8 cellular contexts compared by ENCODE assay signal in genomic region chr3:72082121-72082715, GRCh38.
DNase-seq lines count a peak whose midpoint lies in the region; ATAC-seq and TF ChIP-seq lines count a peak whose summit lies in the region.

No MANE protein-coding gene starts in this region.

- H3K9me3 Mint-ChIP-seq in CD14-positive monocyte: peaks cover 0 to 1% (median 0%) of the 10 kb centered on the region in 7 donors

- H3K27ac Mint-ChIP-seq in CD14-positive monocyte: peak overlapping the region; percentile 95 to 99 (median 99)

- WGBS in aorta, 2 donors: 36 to 43% methylated on average over 8 of the region's 8 CpGs

- peaks cover 0 to 10% of the 10 kb centered on the region in 2 donors for H3K4me1 ChIP-seq in aorta (ENCODE audit: control insufficient read depth in 1 of 2, insufficient read depth in 2 of 2, low read length in 2 of 2)

- peak overlapping the region; percentile 46 to 67 for H3K4me3 Mint-ChIP-seq in CD14-positive monocyte

- no peak for TF ChIP-seq CTCF in CD14-positive monocyte (IDR thresholded peaks at IDR 0.05)
- no peak for TF ChIP-seq CTCF in fibroblast of mammary gland (conservative IDR thresholded peaks at IDR 0.05; ENCODE audit: control insufficient read depth, insufficient read depth, low read depth, low read length)

- H3K4me3 ChIP-seq in fibroblast of mammary gland (ENCODE audit: control insufficient read depth, low read depth, low read length) (no peak overlapping the region), aorta (ENCODE audit: low read length in 2 of 2) (no peak overlapping the region)

- no peaks in the 10 kb centered on the region for H3K9me3 ChIP-seq in aorta (ENCODE audit: control insufficient read depth, low read length)

- ATAC-seq in GM21423 (IDR thresholded peaks at IDR 0.05; ENCODE audit: unreplicated experiment): peak; percentile 56
- ATAC-seq in aorta (ENCODE audit: low FRiP score): peak; percentile 77

- no peaks in the 10 kb centered on the region for H3K27me3 ChIP-seq in aorta (ENCODE audit: control insufficient read depth in 1 of 2, insufficient read depth in 2 of 2, low read length in 1 of 2)

- H3K36me3 Mint-ChIP-seq in CD14-positive monocyte: peaks cover 25 to 46% of the 10 kb centered on the region in 2 donors

- H3K27me3 Mint-ChIP-seq in CD14-positive monocyte (ENCODE audit: low read depth in 3 of 3): peaks cover 2 to 6% (median 3%) of the 10 kb centered on the region in 3 donors

- DNase-seq in CD14-positive monocyte (ENCODE audit: low spot score) (peak; percentile 90), HuH-7 (ENCODE audit: low spot score) (peak; percentile 19), fibroblast of mammary gland (ENCODE audit: low read depth) (peak; percentile 80), aorta (peak in 1 of 2 donors; percentile 55), midbrain (lab: John Stamatoyannopoulos, UW) (no peak), GM03348 (ENCODE audit: low spot score) (no peak)
- DNase-seq in stimulated activated CD4-positive, alpha-beta T cell treated with anti-CD3 and anti-CD28 coated beads, Interleukin-1b, Interleukin-23, amount 100 ng/mL, for 48 hours: no peak

- intact Hi-C loops in CD14-positive monocyte (cut with micrococcal nuclease): loop anchor here (5.0 kb wide), 4 partner anchors 40 to 190 kb away; no protein-coding TSS in a partner anchor
- intact Hi-C loops in aorta (cut with DNase I): no loop called here

- H3K4me1 Mint-ChIP-seq in CD14-positive monocyte: peaks cover 82% of the 10 kb centered on the region

- no peaks in the 10 kb centered on the region for H3K36me3 ChIP-seq in aorta (ENCODE audit: control insufficient read depth in 1 of 2, insufficient read depth in 2 of 2, low read length in 1 of 2)

- H3K27ac ChIP-seq in aorta (ENCODE audit: low read depth in 1 of 2, low read length in 2 of 2): no peak overlapping the region

Comparison
In these comparisons a context has a peak if more than half of its experiments do, and no peak if none do; other contexts are left out.
1. DNase-seq: peak in CD14-positive monocyte (single experiment), HuH-7 (single experiment) and fibroblast of mammary gland (single experiment); none in midbrain (single experiment), GM03348 (single experiment) and stimulated activated CD4-positive, alpha-beta T cell treated with anti-CD3 and anti-CD28 coated beads, Interleukin-1b, Interleukin-23, amount 100 ng/mL, for 48 hours (single experiment).
2. intact Hi-C loops: an anchor here in CD14-positive monocyte (5.0 kb wide); none called in aorta.